ENCODE assay signal across 3 cellular contexts in genomic region chr5:171396583-171396982, GRCh38. TPM values are rescaled to one million over a fixed set of nuclear protein-coding genes. Genes with fewer than 3 reads are reported as not detected.
"Had no signal": no experiment of that assay in that cellular context is flagged by ENCODE, and none has a peak within 500 bp of the region (broad histone marks: within the 10 kb centered on the region; RNA-seq: fewer than 3 reads in every experiment).

No MANE protein-coding gene starts in this region.

RNA-seq across cellular contexts. Expression of gene FGF18, which starts 22.9 kb away (rescaled TPM):
- total RNA-seq: dermis blood vessel endothelial cell, foreskin keratinocyte had no signal
- polyA plus RNA-seq: foreskin keratinocyte, immature natural killer cell had no signal
